In the genomic region with DNA sequence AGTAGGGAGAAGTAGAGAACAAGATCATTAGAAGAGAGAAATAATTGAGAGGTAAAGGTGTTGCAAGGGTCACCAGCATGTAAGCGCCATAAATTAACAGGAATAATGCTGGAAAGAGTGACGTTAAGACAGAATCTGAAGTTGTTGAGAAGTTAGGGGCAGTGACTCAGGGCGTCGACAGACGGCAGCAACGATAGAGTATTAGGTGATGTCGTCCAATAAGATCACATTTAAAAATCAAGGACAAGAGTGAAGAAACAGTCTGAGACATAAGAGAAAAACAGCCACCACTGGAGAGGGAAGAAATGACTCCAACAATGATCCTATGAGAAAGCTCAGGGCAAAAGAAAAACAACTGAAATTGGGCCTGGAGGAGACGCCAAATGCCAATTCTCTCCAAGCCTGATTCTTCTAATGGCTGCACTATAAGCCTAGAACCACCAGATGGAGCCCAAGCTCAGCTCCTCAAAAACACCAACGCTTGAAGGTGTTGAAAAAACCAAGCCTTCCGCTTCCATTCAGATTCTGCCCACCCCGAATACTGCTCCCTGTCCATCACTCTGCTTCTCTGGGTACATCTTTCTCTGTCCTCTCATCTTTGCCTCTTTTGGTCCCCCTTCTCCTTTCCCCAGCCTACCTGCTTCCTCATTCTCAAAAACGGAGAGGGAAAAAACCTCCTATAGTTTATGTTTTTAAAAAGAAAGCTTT, we compare ENCODE assay signal across 8 cellular contexts.
DNase-seq lines count a peak whose midpoint lies in the region; ATAC-seq and TF ChIP-seq lines count a peak whose summit lies in the region.

No MANE protein-coding gene starts in this region.

- H3K27me3 ChIP-seq in colonic mucosa: no peaks in the 10 kb centered on the region
- no peaks in the 10 kb centered on the region for H3K27me3 ChIP-seq in left lung

- H3K9me3 ChIP-seq in colonic mucosa: no peaks in the 10 kb centered on the region
- H3K9me3 ChIP-seq in left lung: no peaks in the 10 kb centered on the region

- peak; percentile 66 for DNase-seq in AG08396 (ENCODE audit: low spot score)
- peak; percentile 64 for DNase-seq in NCI-H446 treated with DMSO at 0.1 percent for 48 hours (lab: John Stamatoyannopoulos, UW)
- DNase-seq in activated CD4-positive, alpha-beta T cell treated with anti-CD3 and anti-CD28 coated beads for 4 hours: peak; percentile 48 to 68
- DNase-seq in colonic mucosa: peak; percentile 72
- no peak for DNase-seq in left lung
- peak; percentile 36 to 57 for DNase-seq in stimulated activated CD4-positive, alpha-beta T cell treated with anti-CD3 and anti-CD28 coated beads, Interleukin-4, amount 100 ng/mL, for 4 hours

- H3K4me1 ChIP-seq in colonic mucosa: peaks cover 18% of the 10 kb centered on the region
- H3K4me1 ChIP-seq in left lung: peaks cover 33 to 55% of the 10 kb centered on the region in 2 donors

- TF ChIP-seq CTCF in colonic mucosa (IDR thresholded peaks at IDR 0.05) (peak; percentile 90), left lung (IDR thresholded peaks at IDR 0.05) (peak; percentile 82 to 86)

- ATAC-seq in GM21423 (IDR thresholded peaks at IDR 0.05; ENCODE audit: unreplicated experiment) (peak; percentile 49), left lung (peak; percentile 88), GM18873 (IDR thresholded peaks at IDR 0.05; ENCODE audit: low FRiP score, unreplicated experiment) (no peak)

- H3K36me3 ChIP-seq in colonic mucosa: no peaks in the 10 kb centered on the region
- H3K36me3 ChIP-seq in left lung: peaks cover 0 to 7% of the 10 kb centered on the region in 2 donors

- intact Hi-C loops in colonic mucosa (cut with DNase I): loop anchor here (2.0 to 10.0 kb wide), 3 partner anchors 86 to 176 kb away; partner anchors contain the start of gene LACTBL1
- intact Hi-C loops in left lung (cut with DNase I): loop anchor here in 1 of 2 donors (2.0 kb wide), 1 partner anchor 86 kb away; no protein-coding TSS in a partner anchor

- H3K27ac ChIP-seq in colonic mucosa: no peak overlapping the region
- H3K27ac ChIP-seq in left lung: no peak overlapping the region

- H3K9ac ChIP-seq in colonic mucosa (ENCODE audit: low read depth in 2 of 2, low read length in 2 of 2): no peak overlapping the region

- H3K4me3 ChIP-seq in colonic mucosa (no peak overlapping the region), left lung (no peak overlapping the region)

Comparison
In these comparisons a context has a peak if more than half of its experiments do, and no peak if none do; other contexts are left out.
1. DNase-seq: peak in AG08396 (single experiment), NCI-H446 treated with DMSO at 0.1 percent for 48 hours (single experiment), activated CD4-positive, alpha-beta T cell treated with anti-CD3 and anti-CD28 coated beads for 4 hours (2 of 2), colonic mucosa (single experiment) and stimulated activated CD4-positive, alpha-beta T cell treated with anti-CD3 and anti-CD28 coated beads, Interleukin-4, amount 100 ng/mL, for 4 hours (2 of 2); none in left lung (0 of 2).